Comparison of ENCODE assay signal across 8 cellular contexts in the genomic region with DNA sequence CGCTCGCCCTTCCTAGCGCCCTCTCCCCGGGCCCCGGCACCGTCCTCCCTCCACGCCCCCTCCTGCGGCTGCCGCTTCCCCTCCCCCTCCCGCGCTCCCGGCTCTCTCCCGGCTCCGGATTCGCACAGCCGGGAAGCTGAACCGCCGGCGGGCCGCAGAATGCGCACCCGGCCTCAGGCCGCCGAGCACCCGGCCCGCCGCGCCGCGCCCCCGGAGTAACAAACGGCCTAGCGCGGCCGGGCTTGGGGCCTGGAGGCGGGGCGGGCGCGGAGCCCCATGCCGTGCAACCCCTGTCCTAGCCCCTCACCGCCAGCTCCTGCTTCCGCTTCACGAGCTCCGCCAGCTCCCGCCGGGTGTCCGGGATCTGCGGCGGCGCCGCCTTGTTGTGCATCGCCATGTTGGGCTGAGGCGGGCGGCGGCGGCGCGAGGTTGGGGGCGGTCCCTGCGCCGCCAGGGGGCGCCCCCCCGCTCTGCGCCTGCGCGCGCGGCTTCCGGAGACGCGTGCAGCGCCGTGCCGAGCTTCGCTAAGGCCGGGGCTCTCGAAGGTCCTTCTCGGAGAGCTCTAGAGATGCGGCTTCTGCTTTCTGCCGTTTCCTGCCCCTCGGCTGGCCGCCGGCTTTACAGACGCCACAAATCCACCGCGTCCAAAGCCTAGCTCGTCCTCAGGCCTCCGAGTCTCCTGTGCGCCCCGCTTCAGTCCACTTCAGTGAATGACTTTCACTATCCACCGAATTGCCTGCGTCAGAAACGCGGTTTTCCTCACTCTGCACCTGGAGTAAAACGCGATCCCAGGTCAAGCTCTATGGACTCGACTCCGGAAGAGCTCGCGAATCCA. TPM values are rescaled to one million over a fixed set of nuclear protein-coding genes. Genes with fewer than 3 reads are reported as not detected.
DNase-seq lines count a peak whose midpoint lies in the region; ATAC-seq, FAIRE-seq and TF ChIP-seq lines count a peak whose summit lies in the region.

A gene (minus strand): TSS at position 417 of the 835 bp plus-strand sequence. CDS start 20 bp downstream, at position 397.

- H3K9me3 ChIP-seq in fibroblast of lung (ENCODE audit: control insufficient read depth, insufficient read depth, low read depth, low read length), result no peaks in the 10 kb centered on the region

- peak within 1 kb of the TSS; percentile 96 for H3K27ac Mint-ChIP-seq in activated T-helper 1 cell treated with anti-CD3 and anti-CD28 coated beads, Interleukin-12 subunit alpha, Interleukin-12 subunit beta, Interleukin-2, Interleukin-4 antibody, amounts not matched to agents 30 ng/mL and 10 ng/mL and 1 ng/mL, durations not matched to agents 14 hours and 24 hours and 36 hours
- H3K27ac Mint-ChIP-seq in naive thymus-derived CD8-positive, alpha-beta T cell, result peak within 1 kb of the TSS; percentile 98 to 100 (median 99)

- H3K27ac ChIP-seq in fibroblast of lung (ENCODE audit: insufficient read depth, low read length), result peak within 1 kb of the TSS; percentile 96

- H3K4me1 Mint-ChIP-seq in activated T-helper 1 cell treated with anti-CD3 and anti-CD28 coated beads, Interleukin-12 subunit alpha, Interleukin-12 subunit beta, Interleukin-2, Interleukin-4 antibody, amounts not matched to agents 30 ng/mL and 10 ng/mL and 1 ng/mL, durations not matched to agents 14 hours and 24 hours and 36 hours (ENCODE audit: low read depth), result peaks cover 45% of the 10 kb centered on the region
- H3K4me1 Mint-ChIP-seq in naive thymus-derived CD8-positive, alpha-beta T cell, result peaks cover 30 to 51% (median 49%) of the 10 kb centered on the region in 4 donors

- peak within 1 kb of the TSS; percentile 83 to 90 (median 85) for H3K4me3 ChIP-seq in fibroblast of lung (replicated peaks in 1 of 4; ENCODE audit: control extremely low read depth in 1 of 4, insufficient read depth in 1 of 4, low read depth in 3 of 4, low read length in 4 of 4)

- no peaks in the 10 kb centered on the region for H3K36me3 ChIP-seq in fibroblast of lung (ENCODE audit: control insufficient read depth, insufficient read depth, low read length)

- peaks cover 15% of the 10 kb centered on the region for H3K36me3 Mint-ChIP-seq in activated T-helper 1 cell treated with anti-CD3 and anti-CD28 coated beads, Interleukin-12 subunit alpha, Interleukin-12 subunit beta, Interleukin-2, Interleukin-4 antibody, amounts not matched to agents 30 ng/mL and 10 ng/mL and 1 ng/mL, durations not matched to agents 14 hours and 24 hours and 36 hours (ENCODE audit: low read depth)
- H3K36me3 Mint-ChIP-seq in naive thymus-derived CD8-positive, alpha-beta T cell, result peaks cover 0 to 29% (median 0%) of the 10 kb centered on the region in 3 donors

- peaks cover 15% of the 10 kb centered on the region for H3K79me2 ChIP-seq in fibroblast of lung (ENCODE audit: control insufficient read depth, insufficient read depth, low read length)

- peak within 1 kb of the TSS; percentile 96 for H3K4me3 Mint-ChIP-seq in activated T-helper 1 cell treated with anti-CD3 and anti-CD28 coated beads, Interleukin-12 subunit alpha, Interleukin-12 subunit beta, Interleukin-2, Interleukin-4 antibody, amounts not matched to agents 30 ng/mL and 10 ng/mL and 1 ng/mL, durations not matched to agents 14 hours and 24 hours and 36 hours
- H3K4me3 Mint-ChIP-seq in naive thymus-derived CD8-positive, alpha-beta T cell, result peak within 1 kb of the TSS; percentile 89 to 99 (median 98)

- no peaks in the 10 kb centered on the region for H3K27me3 ChIP-seq in fibroblast of lung (ENCODE audit: control insufficient read depth, insufficient read depth, low read length)

- DNase-seq in DMS153 treated with DMSO at 0.1 percent for 48 hours (lab: John Stamatoyannopoulos, UW; ENCODE audit: unreplicated experiment) (peak; percentile 99), HuH-7 (ENCODE audit: low spot score) (peak; percentile 84), RCC 7860 (ENCODE audit: low spot score) (peak; percentile 49), fibroblast of lung (ENCODE audit: low read depth in 2 of 2) (peak; percentile 72 to 80)
- peak; percentile 84 for DNase-seq in activated T-helper 1 cell treated with anti-CD3 and anti-CD28 coated beads, Interleukin-12 subunit alpha, Interleukin-12 subunit beta, Interleukin-2, Interleukin-4 antibody, amounts not matched to agents 30 ng/mL and 10 ng/mL and 1 ng/mL, durations not matched to agents 14 hours and 24 hours and 36 hours (ENCODE audit: low spot score)
- DNase-seq in naive thymus-derived CD8-positive, alpha-beta T cell, result peak; percentile 70 to 94 (median 86)
- peak; percentile 74 to 90 (median 80) for DNase-seq in stimulated activated naive CD4-positive, alpha-beta T cell (lab: John Stamatoyannopoulos, UW)

- H2AFZ ChIP-seq in fibroblast of lung (ENCODE audit: low read length), result peak within 1 kb of the TSS; percentile 92

- H4K20me1 ChIP-seq in fibroblast of lung (ENCODE audit: control insufficient read depth, extremely low read depth, insufficient read depth, low read length), result no peaks in the 10 kb centered on the region

- ATAC-seq in GM21515 (IDR thresholded peaks at IDR 0.05; ENCODE audit: unreplicated experiment), result peak; percentile 80
- peak; percentile 90 to 91 for ATAC-seq in naive thymus-derived CD8-positive, alpha-beta T cell

- POLR2A ChIA-PET in naive thymus-derived CD8-positive, alpha-beta T cell (lab: Charles Lee), result interaction anchor here (0.6 to 5.5 kb wide), 22 partner anchors 9 to 412 kb away, joined by 3 to 133 read pairs (median 4); a partner anchor contains a TSS

- no peaks in the 10 kb centered on the region for H3K9me3 Mint-ChIP-seq in activated T-helper 1 cell treated with anti-CD3 and anti-CD28 coated beads, Interleukin-12 subunit alpha, Interleukin-12 subunit beta, Interleukin-2, Interleukin-4 antibody, amounts not matched to agents 30 ng/mL and 10 ng/mL and 1 ng/mL, durations not matched to agents 14 hours and 24 hours and 36 hours
- peaks cover 0 to 3% (median 0%) of the 10 kb centered on the region in 9 donors for H3K9me3 Mint-ChIP-seq in naive thymus-derived CD8-positive, alpha-beta T cell

- peak within 1 kb of the TSS; percentile 99 for H3K4me2 ChIP-seq in fibroblast of lung (ENCODE audit: extremely low read depth, insufficient read depth, low read length)

- no peaks in the 10 kb centered on the region for H3K27me3 Mint-ChIP-seq in activated T-helper 1 cell treated with anti-CD3 and anti-CD28 coated beads, Interleukin-12 subunit alpha, Interleukin-12 subunit beta, Interleukin-2, Interleukin-4 antibody, amounts not matched to agents 30 ng/mL and 10 ng/mL and 1 ng/mL, durations not matched to agents 14 hours and 24 hours and 36 hours (ENCODE audit: insufficient read depth)
- no peaks in the 10 kb centered on the region for H3K27me3 Mint-ChIP-seq in naive thymus-derived CD8-positive, alpha-beta T cell

- intact Hi-C loops in activated T-helper 1 cell treated with anti-CD3 and anti-CD28 coated beads, Interleukin-12 subunit alpha, Interleukin-12 subunit beta, Interleukin-2, Interleukin-4 antibody, amounts not matched to agents 30 ng/mL and 10 ng/mL and 1 ng/mL, durations not matched to agents 14 hours and 24 hours and 36 hours (cut with micrococcal nuclease), result loop anchor here (1.0 to 10.0 kb wide), 7 partner anchors 28 to 290 kb away; a partner anchor contains a TSS

- peak within 1 kb of the TSS; percentile 84 for H3K9ac ChIP-seq in fibroblast of lung (ENCODE audit: insufficient read depth, low read length)

- FAIRE-seq in RCC 7860 (lab: Jason Lieb, UNC), result no peak

- peak in 1 of 2 donors; percentile 15 for TF ChIP-seq CTCF in fibroblast of lung (conservative IDR thresholded peaks at IDR 0.05 in 1 of 2, IDR thresholded peaks at IDR 0.05 in 1 of 2; ENCODE audit: low read depth in 1 of 2, low read length in 2 of 2)

- H3K4me1 ChIP-seq in fibroblast of lung (ENCODE audit: control insufficient read depth, extremely low read depth, insufficient read depth, low read length), result no peaks in the 10 kb centered on the region

RNA-seq across cellular contexts. Expression of the gene that starts here (rescaled TPM):
- 102 and 103 TPM in 2 replicates for total RNA-seq in activated T-helper 1 cell treated with anti-CD3 and anti-CD28 coated beads, Interleukin-12 subunit alpha, Interleukin-12 subunit beta, Interleukin-2, Interleukin-4 antibody, amounts not matched to agents 30 ng/mL and 10 ng/mL and 1 ng/mL, durations not matched to agents 14 hours and 24 hours and 36 hours
- total RNA-seq in fibroblast of lung, result 47.5 and 56.0 TPM in 2 replicates
- polyA plus RNA-seq in fibroblast of lung, result 49.4 and 76.4 TPM in 2 replicates
- 41.8 and 54.4 TPM in 2 replicates for polyA plus RNA-seq in fibroblast of lung (2012)
- 7.5 and 8.1 TPM in 2 replicates for polyA minus RNA-seq in fibroblast of lung (ENCODE audit: low replicate concordance)
- 10 to 100 TPM; 93.8 to 99.3 TPM for total RNA-seq in naive thymus-derived CD8-positive, alpha-beta T cell
- polyA plus RNA-seq in naive thymus-derived CD8-positive, alpha-beta T cell, result 100 to 1,000 TPM; 118 to 184 (median 154) TPM

Comparison
In these comparisons a context has a peak if more than half of its experiments do, and no peak if none do; other contexts are left out.
1. Peak in every context shown above with its lines: DNase-seq, ATAC-seq, H3K4me3 ChIP-seq and H3K27ac ChIP-seq.
2. DNase-seq: peak in every context shown above with its lines; median percentile 99 in DMS153 treated with DMSO at 0.1 percent for 48 hours; 86 in naive thymus-derived CD8-positive, alpha-beta T cell; 84 in HuH-7; 84 in activated T-helper 1 cell treated with anti-CD3 and anti-CD28 coated beads, Interleukin-12 subunit alpha, Interleukin-12 subunit beta, Interleukin-2, Interleukin-4 antibody, amounts not matched to agents 30 ng/mL and 10 ng/mL and 1 ng/mL, durations not matched to agents 14 hours and 24 hours and 36 hours; 80 in stimulated activated naive CD4-positive, alpha-beta T cell; 76 in fibroblast of lung; 49 in RCC 7860.